Comparison of ENCODE assay signal across 24 cellular contexts in genomic region chrX:37594755-37595382, GRCh38.
"Had no signal": no experiment of that assay in that cellular context is flagged by ENCODE, and none has a peak within 500 bp of the region (broad histone marks: within the 10 kb centered on the region; RNA-seq: fewer than 3 reads in every experiment).

No MANE protein-coding gene starts in this region.

- H3K9me3 Mint-ChIP-seq: activated CD4-positive, alpha-beta T cell treated with anti-CD3 and anti-CD28 coated beads, Interleukin-2, amount 10 ng/mL, durations not matched to agents 24 days and 14 days; activated CD8-positive, alpha-beta T cell treated with anti-CD3 and anti-CD28 coated beads for 36 hours; activated naive CD8-positive, alpha-beta T cell treated with anti-CD3 and anti-CD28 coated beads, Interleukin-2, amount 10 ng/mL, durations not matched to agents 7 days and 5 days; activated T-helper 17 cell treated with anti-CD3 and anti-CD28 coated beads, Interleukin-2, amount 50 U/mL, for 72 hours; nephron had no signal

- H3K27ac ChIP-seq: body of pancreas, dorsolateral prefrontal cortex, foreskin keratinocyte, tibial artery had no signal

- H3K27me3 ChIP-seq: body of pancreas, foreskin keratinocyte, tibial artery had no signal

- DNase-seq: activated CD4-positive, alpha-beta T cell treated with anti-CD3 and anti-CD28 coated beads, Interleukin-2, amount 10 ng/mL, durations not matched to agents 24 days and 14 days; activated CD8-positive, alpha-beta T cell treated with anti-CD3 and anti-CD28 coated beads for 36 hours; activated naive CD4-positive, alpha-beta T cell; activated naive CD8-positive, alpha-beta T cell treated with anti-CD3 and anti-CD28 coated beads, Interleukin-2, amount 10 ng/mL, durations not matched to agents 7 days and 5 days; activated T-cell treated with anti-CD3 and anti-CD28 coated beads, Interleukin-2, amount 50 U/mL, for 1 hour; amygdala; body of pancreas; central memory CD4-positive, alpha-beta T cell; dorsolateral prefrontal cortex; foreskin keratinocyte; head of caudate nucleus; occipital lobe; retina; stimulated activated CD4-positive, alpha-beta T cell treated with anti-CD3 and anti-CD28 coated beads, Interleukin-12 subunit alpha, Interleukin-12 subunit beta, amount 100 ng/mL, for 4 hours; stimulated activated CD4-positive, alpha-beta T cell treated with anti-CD3 and anti-CD28 coated beads, Interleukin-1b, Interleukin-23, amount 100 ng/mL, for 48 hours; stimulated activated CD8-positive, alpha-beta memory T cell treated with anti-CD3 and anti-CD28 coated beads, Interleukin-4, amount 100 ng/mL, for 48 hours; stimulated activated naive CD4-positive, alpha-beta T cell; tibial artery had no signal

- H3K36me3 Mint-ChIP-seq: activated naive CD8-positive, alpha-beta T cell treated with anti-CD3 and anti-CD28 coated beads, Interleukin-2, amount 10 ng/mL, durations not matched to agents 7 days and 5 days had no signal

- H3K27ac Mint-ChIP-seq: activated CD4-positive, alpha-beta T cell treated with anti-CD3 and anti-CD28 coated beads, Interleukin-2, amount 10 ng/mL, durations not matched to agents 24 days and 14 days; activated CD8-positive, alpha-beta T cell treated with anti-CD3 and anti-CD28 coated beads for 36 hours; activated naive CD8-positive, alpha-beta T cell treated with anti-CD3 and anti-CD28 coated beads, Interleukin-2, amount 10 ng/mL, durations not matched to agents 7 days and 5 days; activated T-helper 17 cell treated with anti-CD3 and anti-CD28 coated beads, Interleukin-2, amount 50 U/mL, for 72 hours; nephron had no signal

- FAIRE-seq: keratinocyte, TTC549 had no signal

- H3K9me3 ChIP-seq: body of pancreas, tibial artery had no signal

- H3K27me3 Mint-ChIP-seq: activated naive CD8-positive, alpha-beta T cell treated with anti-CD3 and anti-CD28 coated beads, Interleukin-2, amount 10 ng/mL, durations not matched to agents 7 days and 5 days; activated T-helper 17 cell treated with anti-CD3 and anti-CD28 coated beads, Interleukin-2, amount 50 U/mL, for 72 hours had no signal

- H3K4me1 ChIP-seq: body of pancreas, foreskin keratinocyte, tibial artery had no signal

- H3K36me3 ChIP-seq: tibial artery had no signal

- ATAC-seq: activated CD8-positive, alpha-beta T cell treated with anti-CD3 and anti-CD28 coated beads for 36 hours; activated T-helper 17 cell treated with anti-CD3 and anti-CD28 coated beads, Interleukin-2, amount 50 U/mL, for 72 hours; body of pancreas; foreskin keratinocyte; left lobe of liver had no signal

- H3K4me1 Mint-ChIP-seq: activated CD4-positive, alpha-beta T cell treated with anti-CD3 and anti-CD28 coated beads, Interleukin-2, amount 10 ng/mL, durations not matched to agents 24 days and 14 days; activated naive CD8-positive, alpha-beta T cell treated with anti-CD3 and anti-CD28 coated beads, Interleukin-2, amount 10 ng/mL, durations not matched to agents 7 days and 5 days; activated T-helper 17 cell treated with anti-CD3 and anti-CD28 coated beads, Interleukin-2, amount 50 U/mL, for 72 hours; nephron had no signal

- H3K4me3 Mint-ChIP-seq: activated CD4-positive, alpha-beta T cell treated with anti-CD3 and anti-CD28 coated beads, Interleukin-2, amount 10 ng/mL, durations not matched to agents 24 days and 14 days; activated CD8-positive, alpha-beta T cell treated with anti-CD3 and anti-CD28 coated beads for 36 hours; activated naive CD8-positive, alpha-beta T cell treated with anti-CD3 and anti-CD28 coated beads, Interleukin-2, amount 10 ng/mL, durations not matched to agents 7 days and 5 days; activated T-helper 17 cell treated with anti-CD3 and anti-CD28 coated beads, Interleukin-2, amount 50 U/mL, for 72 hours; nephron had no signal

- H3K4me3 ChIP-seq: body of pancreas, dorsolateral prefrontal cortex, lung, tibial artery had no signal
